Comparison of ENCODE assay signal across 27 cellular contexts in genomic region chr1:186154651-186155050, GRCh38.
"Had no signal": no experiment of that assay in that cellular context is flagged by ENCODE, and none has a peak within 500 bp of the region (broad histone marks: within the 10 kb centered on the region; RNA-seq: fewer than 3 reads in every experiment).

No MANE protein-coding gene starts in this region.

- H3K4me1 Mint-ChIP-seq: activated naive CD8-positive, alpha-beta T cell treated with anti-CD3 and anti-CD28 coated beads for 36 hours; central memory CD8-positive, alpha-beta T cell; nephron; WTC11 had no signal

- H3K36me3 ChIP-seq: breast epithelium, colonic mucosa, esophagus squamous epithelium, gastrocnemius medialis, neutrophil, pancreas, thyroid gland had no signal

- H3K4me1 ChIP-seq: breast epithelium, colonic mucosa, gastrocnemius medialis, pancreas, psoas muscle, thyroid gland had no signal

- H3K9me3 ChIP-seq: breast epithelium, colonic mucosa, esophagus squamous epithelium, gastrocnemius medialis, neutrophil, pancreas, psoas muscle, thyroid gland had no signal

- FAIRE-seq: pancreas had no signal

- H3K27me3 Mint-ChIP-seq: activated CD4-positive, alpha-beta memory T cell treated with anti-CD3 and anti-CD28 coated beads for 36 hours; central memory CD8-positive, alpha-beta T cell had no signal

- H3K27me3 ChIP-seq: breast epithelium, colonic mucosa, esophagus squamous epithelium, gastrocnemius medialis, heart left ventricle, neutrophil, pancreas, thyroid gland had no signal

- H3K27ac Mint-ChIP-seq: activated CD4-positive, alpha-beta memory T cell treated with anti-CD3 and anti-CD28 coated beads for 36 hours; activated naive CD8-positive, alpha-beta T cell treated with anti-CD3 and anti-CD28 coated beads for 36 hours; nephron; stimulated activated naive CD8-positive, alpha-beta T cell treated with anti-CD3 and anti-CD28 coated beads, Interleukin-15, Interleukin-2, amounts not matched to agents 100 ng/mL and 50 ng/mL, for 24 hours; T-helper 2 cell treated with Interferon-gamma antibody and Interleukin-4, amounts not matched to agents 5 μg/mL and 100 μg/mL, for 36 hours; WTC11 had no signal

- H3K4me3 Mint-ChIP-seq: activated CD4-positive, alpha-beta memory T cell treated with anti-CD3 and anti-CD28 coated beads for 36 hours; activated naive CD8-positive, alpha-beta T cell treated with anti-CD3 and anti-CD28 coated beads for 36 hours; central memory CD8-positive, alpha-beta T cell; endodermal cell; nephron; stimulated activated naive CD8-positive, alpha-beta T cell treated with anti-CD3 and anti-CD28 coated beads, Interleukin-15, Interleukin-2, amounts not matched to agents 100 ng/mL and 50 ng/mL, for 24 hours; T-helper 2 cell treated with Interferon-gamma antibody and Interleukin-4, amounts not matched to agents 5 μg/mL and 100 μg/mL, for 36 hours; WTC11 had no signal

- H3K9me3 Mint-ChIP-seq: activated naive CD8-positive, alpha-beta T cell treated with anti-CD3 and anti-CD28 coated beads for 36 hours; central memory CD8-positive, alpha-beta T cell; nephron; stimulated activated naive CD8-positive, alpha-beta T cell treated with anti-CD3 and anti-CD28 coated beads, Interleukin-15, Interleukin-2, amounts not matched to agents 100 ng/mL and 50 ng/mL, for 24 hours; T-helper 2 cell treated with Interferon-gamma antibody and Interleukin-4, amounts not matched to agents 5 μg/mL and 100 μg/mL, for 36 hours; WTC11 had no signal

- DNase-seq: activated CD4-positive, alpha-beta memory T cell treated with anti-CD3 and anti-CD28 coated beads for 36 hours; activated CD4-positive, alpha-beta T cell treated with anti-CD3 and anti-CD28 coated beads for 48 hours; activated naive CD4-positive, alpha-beta T cell treated with Interleukin-2 at 50 U/mL for 16 hours; activated naive CD8-positive, alpha-beta T cell treated with anti-CD3 and anti-CD28 coated beads for 36 hours; activated T-cell treated with anti-CD3 and anti-CD28 coated beads, Interleukin-2, amount 50 U/mL, for 48 hours; amniotic stem cell; colonic mucosa; dorsolateral prefrontal cortex; endodermal cell; esophagus squamous epithelium; gastrocnemius medialis; heart left ventricle; islet precursor cell; left cardiac atrium; pancreas; psoas muscle; right cardiac atrium; stimulated activated CD4-positive, alpha-beta T cell treated with anti-CD3 and anti-CD28 coated beads, Interleukin-1b, Interleukin-23, amount 100 ng/mL, for 48 hours; substantia nigra; thyroid gland had no signal

- H3K36me3 Mint-ChIP-seq: activated CD4-positive, alpha-beta memory T cell treated with anti-CD3 and anti-CD28 coated beads for 36 hours; activated naive CD8-positive, alpha-beta T cell treated with anti-CD3 and anti-CD28 coated beads for 36 hours; WTC11 had no signal

- H3K27ac ChIP-seq: colonic mucosa, dorsolateral prefrontal cortex, esophagus squamous epithelium, gastrocnemius medialis, heart left ventricle, neutrophil, pancreas, psoas muscle, thyroid gland had no signal

- ATAC-seq: gastrocnemius medialis, heart left ventricle, left cardiac atrium, pancreas, psoas muscle, right cardiac atrium, WTC11 had no signal

- H3K4me3 ChIP-seq: breast epithelium, colonic mucosa, dorsolateral prefrontal cortex, esophagus squamous epithelium, gastrocnemius medialis, heart left ventricle, pancreas, psoas muscle, thyroid gland had no signal
